Comparison of ENCODE assay signal across 25 cellular contexts in genomic region chr5:6411141-6411540, GRCh38. TPM values are rescaled to one million over a fixed set of nuclear protein-coding genes. Genes with fewer than 3 reads are reported as not detected.
"Had no signal": no experiment of that assay in that cellular context is flagged by ENCODE, and none has a peak within 500 bp of the region (broad histone marks: within the 10 kb centered on the region; RNA-seq: fewer than 3 reads in every experiment).

No MANE protein-coding gene starts in this region.

- ATAC-seq: activated CD8-positive, alpha-beta memory T cell treated with anti-CD3 and anti-CD28 coated beads, Interleukin-2, amount 10 ng/mL, durations not matched to agents 7 days and 5 days; activated CD8-positive, alpha-beta T cell treated with anti-CD3 and anti-CD28 coated beads, Interleukin-2, amount 10 ng/mL, durations not matched to agents 7 days and 5 days; effector memory CD8-positive, alpha-beta T cell; gastroesophageal sphincter; left cardiac atrium; left ventricle myocardium superior; upper lobe of right lung; WTC11 had no signal

- H3K79me2 ChIP-seq: hepatocyte had no signal

- DNase-seq: activated CD8-positive, alpha-beta memory T cell treated with anti-CD3 and anti-CD28 coated beads, Interleukin-2, amount 10 ng/mL, durations not matched to agents 7 days and 5 days; activated CD8-positive, alpha-beta T cell treated with anti-CD3 and anti-CD28 coated beads, Interleukin-2, amount 10 ng/mL, durations not matched to agents 7 days and 5 days; activated T-cell treated with anti-CD3 and anti-CD28 coated beads, Interleukin-2, amount 50 U/mL, for 48 hours; effector memory CD8-positive, alpha-beta T cell; left cardiac atrium; left ventricle myocardium superior; mammary epithelial cell; naive B cell; nephron progenitor cell; stimulated activated CD4-positive, alpha-beta T cell treated with anti-CD3 and anti-CD28 coated beads, Interleukin-15, amount 100 ng/mL, for 24 hours; stimulated activated CD4-positive, alpha-beta T cell treated with anti-CD3 and anti-CD28 coated beads, Interleukin-2, amount 100 ng/mL, for 24 hours; stimulated activated naive CD4-positive, alpha-beta T cell; T-helper 1 cell; tibial artery; upper lobe of right lung had no signal

- H3K27me3 ChIP-seq: right atrium auricular region, suprapubic skin had no signal

- H3K4me3 ChIP-seq: gastroesophageal sphincter, hepatocyte, right atrium auricular region, smooth muscle cell, suprapubic skin, tibial artery, upper lobe of right lung had no signal

- H3K4me1 ChIP-seq: gastroesophageal sphincter, right atrium auricular region, tibial artery, upper lobe of right lung had no signal

- H2AFZ ChIP-seq: hepatocyte had no signal

- H3K27ac ChIP-seq: gastroesophageal sphincter, hepatocyte, right atrium auricular region, suprapubic skin, tibial artery, upper lobe of right lung had no signal

- H3K9me3 ChIP-seq: gastroesophageal sphincter, right atrium auricular region, suprapubic skin, tibial artery, upper lobe of right lung had no signal

- H3K4me2 ChIP-seq: hepatocyte, smooth muscle cell had no signal

- H3K36me3 ChIP-seq: gastroesophageal sphincter, right atrium auricular region, suprapubic skin, tibial artery, upper lobe of right lung had no signal

RNA-seq across cellular contexts. Expression of gene UBE2QL1, which starts 37.5 kb away (rescaled TPM):
- total RNA-seq: activated CD8-positive, alpha-beta T cell treated with anti-CD3 and anti-CD28 coated beads, Interleukin-2, amount 10 ng/mL, durations not matched to agents 7 days and 5 days; bronchial epithelial cell; fibroblast of lung; fibroblast of villous mesenchyme; upper lobe of right lung had no signal
- polyA plus RNA-seq: fibroblast of lung, hepatocyte, keratinocyte had no signal
